Comparison of ENCODE assay signal across 1 cellular context in genomic region chr10:63266337-63267327, GRCh38.
TF ChIP-seq lines count a peak whose summit lies in the region.

No MANE protein-coding gene starts in this region.

TF ChIP-seq in K562, 482 proteins besides CTCF, POLR2A, EP300 and RAD21 (continued from another document and continues in another):
- TF ChIP-seq, protein P1, sequence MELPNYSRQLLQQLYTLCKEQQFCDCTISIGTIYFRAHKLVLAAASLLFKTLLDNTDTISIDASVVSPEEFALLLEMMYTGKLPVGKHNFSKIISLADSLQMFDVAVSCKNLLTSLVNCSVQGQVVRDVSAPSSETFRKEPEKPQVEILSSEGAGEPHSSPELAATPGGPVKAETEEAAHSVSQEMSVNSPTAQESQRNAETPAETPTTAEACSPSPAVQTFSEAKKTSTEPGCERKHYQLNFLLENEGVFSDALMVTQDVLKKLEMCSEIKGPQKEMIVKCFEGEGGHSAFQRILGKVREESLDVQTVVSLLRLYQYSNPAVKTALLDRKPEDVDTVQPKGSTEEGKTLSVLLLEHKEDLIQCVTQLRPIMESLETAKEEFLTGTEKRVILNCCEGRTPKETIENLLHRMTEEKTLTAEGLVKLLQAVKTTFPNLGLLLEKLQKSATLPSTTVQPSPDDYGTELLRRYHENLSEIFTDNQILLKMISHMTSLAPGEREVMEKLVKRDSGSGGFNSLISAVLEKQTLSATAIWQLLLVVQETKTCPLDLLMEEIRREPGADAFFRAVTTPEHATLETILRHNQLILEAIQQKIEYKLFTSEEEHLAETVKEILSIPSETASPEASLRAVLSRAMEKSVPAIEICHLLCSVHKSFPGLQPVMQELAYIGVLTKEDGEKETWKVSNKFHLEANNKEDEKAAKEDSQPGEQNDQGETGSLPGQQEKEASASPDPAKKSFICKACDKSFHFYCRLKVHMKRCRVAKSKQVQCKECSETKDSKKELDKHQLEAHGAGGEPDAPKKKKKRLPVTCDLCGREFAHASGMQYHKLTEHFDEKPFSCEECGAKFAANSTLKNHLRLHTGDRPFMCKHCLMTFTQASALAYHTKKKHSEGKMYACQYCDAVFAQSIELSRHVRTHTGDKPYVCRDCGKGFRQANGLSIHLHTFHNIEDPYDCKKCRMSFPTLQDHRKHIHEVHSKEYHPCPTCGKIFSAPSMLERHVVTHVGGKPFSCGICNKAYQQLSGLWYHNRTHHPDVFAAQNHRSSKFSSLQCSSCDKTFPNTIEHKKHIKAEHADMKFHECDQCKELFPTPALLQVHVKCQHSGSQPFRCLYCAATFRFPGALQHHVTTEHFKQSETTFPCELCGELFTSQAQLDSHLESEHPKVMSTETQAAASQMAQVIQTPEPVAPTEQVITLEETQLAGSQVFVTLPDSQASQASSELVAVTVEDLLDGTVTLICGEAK (IDR thresholded peaks at IDR 0.05), result no peak
- TF ChIP-seq, protein P1 (CRISPR knock-in tag; IDR thresholded peaks at IDR 0.05), result no peak
- TF ChIP-seq MNT (conservative IDR thresholded peaks at IDR 0.05), result peak; percentile 5 to 15; a peak in 1 of 4 replicates
- TF ChIP-seq ATF1 (CRISPR knock-in tag; IDR thresholded peaks at IDR 0.05), result no peak
- peak; percentile 20; the same call in 1 of the 2 replicates for TF ChIP-seq ATF1 (tag; IDR thresholded peaks at IDR 0.05)
- TF ChIP-seq, protein P2, sequence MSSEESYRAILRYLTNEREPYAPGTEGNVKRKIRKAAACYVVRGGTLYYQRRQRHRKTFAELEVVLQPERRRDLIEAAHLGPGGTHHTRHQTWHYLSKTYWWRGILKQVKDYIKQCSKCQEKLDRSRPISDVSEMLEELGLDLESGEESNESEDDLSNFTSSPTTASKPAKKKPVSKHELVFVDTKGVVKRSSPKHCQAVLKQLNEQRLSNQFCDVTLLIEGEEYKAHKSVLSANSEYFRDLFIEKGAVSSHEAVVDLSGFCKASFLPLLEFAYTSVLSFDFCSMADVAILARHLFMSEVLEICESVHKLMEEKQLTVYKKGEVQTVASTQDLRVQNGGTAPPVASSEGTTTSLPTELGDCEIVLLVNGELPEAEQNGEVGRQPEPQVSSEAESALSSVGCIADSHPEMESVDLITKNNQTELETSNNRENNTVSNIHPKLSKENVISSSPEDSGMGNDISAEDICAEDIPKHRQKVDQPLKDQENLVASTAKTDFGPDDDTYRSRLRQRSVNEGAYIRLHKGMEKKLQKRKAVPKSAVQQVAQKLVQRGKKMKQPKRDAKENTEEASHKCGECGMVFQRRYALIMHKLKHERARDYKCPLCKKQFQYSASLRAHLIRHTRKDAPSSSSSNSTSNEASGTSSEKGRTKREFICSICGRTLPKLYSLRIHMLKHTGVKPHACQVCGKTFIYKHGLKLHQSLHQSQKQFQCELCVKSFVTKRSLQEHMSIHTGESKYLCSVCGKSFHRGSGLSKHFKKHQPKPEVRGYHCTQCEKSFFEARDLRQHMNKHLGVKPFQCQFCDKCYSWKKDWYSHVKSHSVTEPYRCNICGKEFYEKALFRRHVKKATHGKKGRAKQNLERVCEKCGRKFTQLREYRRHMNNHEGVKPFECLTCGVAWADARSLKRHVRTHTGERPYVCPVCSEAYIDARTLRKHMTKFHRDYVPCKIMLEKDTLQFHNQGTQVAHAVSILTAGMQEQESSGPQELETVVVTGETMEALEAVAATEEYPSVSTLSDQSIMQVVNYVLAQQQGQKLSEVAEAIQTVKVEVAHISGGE (CRISPR knock-in tag; IDR thresholded peaks at IDR 0.05), result 0 out of 6 replicates have a peak, but pooled peaks of 1 of the 3 experiments have one; percentile 3
- TF ChIP-seq ZNF511 (CRISPR knock-in tag; IDR thresholded peaks at IDR 0.05), result no peak
- TF ChIP-seq KAT2B (IDR thresholded peaks at IDR 0.05; ENCODE audit: low read depth, low read length), result no peak
- TF ChIP-seq PTTG1 (tag; IDR thresholded peaks at IDR 0.05; ENCODE audit: low read depth), result no peak
- TF ChIP-seq TRIM24 (IDR thresholded peaks at IDR 0.05), result no peak
- TF ChIP-seq GTF2E2 (tag; IDR thresholded peaks at IDR 0.05), result 0 out of 2 replicates have a peak, but pooled peaks have one; percentile 54
- TF ChIP-seq, protein P3, sequence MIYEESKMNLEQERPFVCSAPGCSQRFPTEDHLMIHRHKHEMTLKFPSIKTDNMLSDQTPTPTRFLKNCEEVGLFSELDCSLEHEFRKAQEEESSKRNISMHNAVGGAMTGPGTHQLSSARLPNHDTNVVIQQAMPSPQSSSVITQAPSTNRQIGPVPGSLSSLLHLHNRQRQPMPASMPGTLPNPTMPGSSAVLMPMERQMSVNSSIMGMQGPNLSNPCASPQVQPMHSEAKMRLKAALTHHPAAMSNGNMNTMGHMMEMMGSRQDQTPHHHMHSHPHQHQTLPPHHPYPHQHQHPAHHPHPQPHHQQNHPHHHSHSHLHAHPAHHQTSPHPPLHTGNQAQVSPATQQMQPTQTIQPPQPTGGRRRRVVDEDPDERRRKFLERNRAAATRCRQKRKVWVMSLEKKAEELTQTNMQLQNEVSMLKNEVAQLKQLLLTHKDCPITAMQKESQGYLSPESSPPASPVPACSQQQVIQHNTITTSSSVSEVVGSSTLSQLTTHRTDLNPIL (CRISPR knock-in tag; IDR thresholded peaks at IDR 0.05), result no peak
- no peak for TF ChIP-seq NFE2 (IDR thresholded peaks at IDR 0.05; ENCODE audit: low read depth)
- TF ChIP-seq HMGN3 (IDR thresholded peaks at IDR 0.05; ENCODE audit: borderline replicate concordance, extremely low read depth, insufficient read length, low read depth, low read length), result no peak
- TF ChIP-seq, protein P4, sequence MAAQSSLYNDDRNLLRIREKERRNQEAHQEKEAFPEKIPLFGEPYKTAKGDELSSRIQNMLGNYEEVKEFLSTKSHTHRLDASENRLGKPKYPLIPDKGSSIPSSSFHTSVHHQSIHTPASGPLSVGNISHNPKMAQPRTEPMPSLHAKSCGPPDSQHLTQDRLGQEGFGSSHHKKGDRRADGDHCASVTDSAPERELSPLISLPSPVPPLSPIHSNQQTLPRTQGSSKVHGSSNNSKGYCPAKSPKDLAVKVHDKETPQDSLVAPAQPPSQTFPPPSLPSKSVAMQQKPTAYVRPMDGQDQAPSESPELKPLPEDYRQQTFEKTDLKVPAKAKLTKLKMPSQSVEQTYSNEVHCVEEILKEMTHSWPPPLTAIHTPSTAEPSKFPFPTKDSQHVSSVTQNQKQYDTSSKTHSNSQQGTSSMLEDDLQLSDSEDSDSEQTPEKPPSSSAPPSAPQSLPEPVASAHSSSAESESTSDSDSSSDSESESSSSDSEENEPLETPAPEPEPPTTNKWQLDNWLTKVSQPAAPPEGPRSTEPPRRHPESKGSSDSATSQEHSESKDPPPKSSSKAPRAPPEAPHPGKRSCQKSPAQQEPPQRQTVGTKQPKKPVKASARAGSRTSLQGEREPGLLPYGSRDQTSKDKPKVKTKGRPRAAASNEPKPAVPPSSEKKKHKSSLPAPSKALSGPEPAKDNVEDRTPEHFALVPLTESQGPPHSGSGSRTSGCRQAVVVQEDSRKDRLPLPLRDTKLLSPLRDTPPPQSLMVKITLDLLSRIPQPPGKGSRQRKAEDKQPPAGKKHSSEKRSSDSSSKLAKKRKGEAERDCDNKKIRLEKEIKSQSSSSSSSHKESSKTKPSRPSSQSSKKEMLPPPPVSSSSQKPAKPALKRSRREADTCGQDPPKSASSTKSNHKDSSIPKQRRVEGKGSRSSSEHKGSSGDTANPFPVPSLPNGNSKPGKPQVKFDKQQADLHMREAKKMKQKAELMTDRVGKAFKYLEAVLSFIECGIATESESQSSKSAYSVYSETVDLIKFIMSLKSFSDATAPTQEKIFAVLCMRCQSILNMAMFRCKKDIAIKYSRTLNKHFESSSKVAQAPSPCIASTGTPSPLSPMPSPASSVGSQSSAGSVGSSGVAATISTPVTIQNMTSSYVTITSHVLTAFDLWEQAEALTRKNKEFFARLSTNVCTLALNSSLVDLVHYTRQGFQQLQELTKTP (IDR thresholded peaks at IDR 0.05; ENCODE audit: low read depth in 1 of 2, partially characterized antibody in 2 of 2), result peak in 1 of 2 experiments; percentile 55
- TF ChIP-seq ZNF584 (CRISPR knock-in tag; IDR thresholded peaks at IDR 0.05; ENCODE audit: low read depth), result 0 out of 2 replicates have a peak, but pooled peaks have one; percentile 62
- TF ChIP-seq ZNF764 (CRISPR knock-in tag; IDR thresholded peaks at IDR 0.05; ENCODE audit: low read depth), result no peak
- TF ChIP-seq, protein P5, sequence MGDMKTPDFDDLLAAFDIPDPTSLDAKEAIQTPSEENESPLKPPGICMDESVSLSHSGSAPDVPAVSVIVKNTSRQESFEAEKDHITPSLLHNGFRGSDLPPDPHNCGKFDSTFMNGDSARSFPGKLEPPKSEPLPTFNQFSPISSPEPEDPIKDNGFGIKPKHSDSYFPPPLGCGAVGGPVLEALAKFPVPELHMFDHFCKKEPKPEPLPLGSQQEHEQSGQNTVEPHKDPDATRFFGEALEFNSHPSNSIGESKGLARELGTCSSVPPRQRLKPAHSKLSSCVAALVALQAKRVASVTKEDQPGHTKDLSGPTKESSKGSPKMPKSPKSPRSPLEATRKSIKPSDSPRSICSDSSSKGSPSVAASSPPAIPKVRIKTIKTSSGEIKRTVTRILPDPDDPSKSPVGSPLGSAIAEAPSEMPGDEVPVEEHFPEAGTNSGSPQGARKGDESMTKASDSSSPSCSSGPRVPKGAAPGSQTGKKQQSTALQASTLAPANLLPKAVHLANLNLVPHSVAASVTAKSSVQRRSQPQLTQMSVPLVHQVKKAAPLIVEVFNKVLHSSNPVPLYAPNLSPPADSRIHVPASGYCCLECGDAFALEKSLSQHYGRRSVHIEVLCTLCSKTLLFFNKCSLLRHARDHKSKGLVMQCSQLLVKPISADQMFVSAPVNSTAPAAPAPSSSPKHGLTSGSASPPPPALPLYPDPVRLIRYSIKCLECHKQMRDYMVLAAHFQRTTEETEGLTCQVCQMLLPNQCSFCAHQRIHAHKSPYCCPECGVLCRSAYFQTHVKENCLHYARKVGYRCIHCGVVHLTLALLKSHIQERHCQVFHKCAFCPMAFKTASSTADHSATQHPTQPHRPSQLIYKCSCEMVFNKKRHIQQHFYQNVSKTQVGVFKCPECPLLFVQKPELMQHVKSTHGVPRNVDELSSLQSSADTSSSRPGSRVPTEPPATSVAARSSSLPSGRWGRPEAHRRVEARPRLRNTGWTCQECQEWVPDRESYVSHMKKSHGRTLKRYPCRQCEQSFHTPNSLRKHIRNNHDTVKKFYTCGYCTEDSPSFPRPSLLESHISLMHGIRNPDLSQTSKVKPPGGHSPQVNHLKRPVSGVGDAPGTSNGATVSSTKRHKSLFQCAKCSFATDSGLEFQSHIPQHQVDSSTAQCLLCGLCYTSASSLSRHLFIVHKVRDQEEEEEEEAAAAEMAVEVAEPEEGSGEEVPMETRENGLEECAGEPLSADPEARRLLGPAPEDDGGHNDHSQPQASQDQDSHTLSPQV (IDR thresholded peaks at IDR 0.05), result peak; percentile 8; the same call in 1 of the 2 replicates
